In the genomic region with DNA sequence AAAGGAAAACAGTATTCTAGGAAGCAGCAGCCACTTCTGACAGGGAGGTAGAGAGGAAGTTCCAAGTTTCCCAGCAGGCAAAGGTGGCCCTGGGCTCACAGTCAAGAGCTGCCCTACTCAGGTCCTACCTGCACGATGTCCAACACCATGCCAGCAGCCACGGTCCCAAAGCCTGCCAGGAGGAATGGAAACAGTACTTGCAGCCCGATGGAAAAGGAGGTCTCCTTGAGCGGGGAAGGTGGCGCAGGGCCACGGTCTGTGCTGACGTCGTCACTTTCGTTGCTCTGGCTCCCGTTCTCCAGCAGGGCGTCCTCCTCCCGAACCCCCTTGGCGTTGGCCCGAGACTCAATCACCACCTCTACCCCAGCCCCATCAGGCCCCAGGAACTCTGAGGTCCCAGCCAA, we compare ENCODE assay signal across 14 cellular contexts. TPM values are rescaled to one million over a fixed set of nuclear protein-coding genes. Genes with fewer than 3 reads are reported as not detected.
DNase-seq lines count a peak whose midpoint lies in the region; ATAC-seq and TF ChIP-seq lines count a peak whose summit lies in the region.
"Had no signal": no experiment of that assay in that cellular context is flagged by ENCODE, and none has a peak within 500 bp of the region (broad histone marks: within the 10 kb centered on the region; RNA-seq: fewer than 3 reads in every experiment).

No MANE protein-coding gene starts in this region.

- no peak overlapping the region for H3K27ac Mint-ChIP-seq in CD4-positive, alpha-beta T cell
- H3K27ac Mint-ChIP-seq in naive thymus-derived CD8-positive, alpha-beta T cell, result peak overlapping the region in 5 of 10 donors; percentile 5 to 92 (median 31)
- H3K27ac Mint-ChIP-seq: mesothelial cell of epicardium had no signal

- no peaks in the 10 kb centered on the region for H3K27me3 Mint-ChIP-seq in CD4-positive, alpha-beta T cell
- no peaks in the 10 kb centered on the region for H3K27me3 Mint-ChIP-seq in naive thymus-derived CD8-positive, alpha-beta T cell

- no peak for DNase-seq in CD4-positive, alpha-beta T cell
- DNase-seq in cerebellar cortex (ENCODE audit: low spot score) (peak; percentile 71), SHP77 treated with DMSO at 0.1 percent for 48 hours (lab: John Stamatoyannopoulos, UW) (no peak), NCI-H774 (lab: John Stamatoyannopoulos, UW) (no peak)
- no peak for DNase-seq in naive thymus-derived CD8-positive, alpha-beta T cell
- DNase-seq: activated naive CD4-positive, alpha-beta T cell treated with anti-CD3 and anti-CD28 coated beads, Interleukin-2, amount 50 U/mL, for 16 hours; DMS79; NCI-H1092 treated with DMSO at 0.1 percent for 48 hours; NCI-H446; uterus had no signal

- no peaks in the 10 kb centered on the region for H3K27me3 ChIP-seq in CD4-positive, alpha-beta T cell (ENCODE audit: control insufficient read depth, insufficient read depth, low read length)
- H3K27me3 ChIP-seq: uterus had no signal

- no peak for TF ChIP-seq CTCF in CD4-positive, alpha-beta T cell (IDR thresholded peaks at IDR 0.05)

- no peak overlapping the region for H3K27ac ChIP-seq in CD4-positive, alpha-beta T cell (ENCODE audit: low read depth, low read length)
- H3K27ac ChIP-seq: uterus had no signal

- CTCF ChIA-PET in CD4-positive, alpha-beta T cell (lab: Charles Lee), result interaction anchor here (2.6 kb wide), 1 partner anchor 11 kb away, joined by 8 read pairs; no protein-coding TSS in a partner anchor

- ATAC-seq in CD4-positive, alpha-beta T cell (ENCODE audit: poor library complexity), result no peak
- no peak for ATAC-seq in naive thymus-derived CD8-positive, alpha-beta T cell
- ATAC-seq in GM21619 (IDR thresholded peaks at IDR 0.05; ENCODE audit: unreplicated experiment), result no peak
- ATAC-seq: WTC11 had no signal

- peak overlapping the region; percentile 25 for H3K4me3 Mint-ChIP-seq in CD4-positive, alpha-beta T cell
- H3K4me3 Mint-ChIP-seq in naive thymus-derived CD8-positive, alpha-beta T cell, result peak overlapping the region in 9 of 10 donors; percentile 18 to 96 (median 72)
- H3K4me3 Mint-ChIP-seq: mesothelial cell of epicardium, WTC11 had no signal

- POLR2A ChIA-PET in CD4-positive, alpha-beta T cell (lab: Charles Lee), result interaction anchor here (0.6 to 1.6 kb wide), 4 partner anchors 10 to 85 kb away, joined by 3 to 4 read pairs (median 3); partner anchors contain the start of genes PM20D1 and RAB29
- POLR2A ChIA-PET in naive thymus-derived CD8-positive, alpha-beta T cell (lab: Charles Lee), result no interaction called here

- intact Hi-C loops in CD4-positive, alpha-beta T cell (cut with DNase I, micrococcal nuclease), result loop anchor here in 1 of 2 experiments (2.0 kb wide), 1 partner anchor 57 kb away; no protein-coding TSS in a partner anchor

- H3K4me1 Mint-ChIP-seq in CD4-positive, alpha-beta T cell (ENCODE audit: low read depth), result peaks cover 88% of the 10 kb centered on the region
- peaks cover 57 to 88% (median 86%) of the 10 kb centered on the region in 4 donors for H3K4me1 Mint-ChIP-seq in naive thymus-derived CD8-positive, alpha-beta T cell

- H3K9me3 Mint-ChIP-seq in CD4-positive, alpha-beta T cell, result no peaks in the 10 kb centered on the region
- no peaks in the 10 kb centered on the region for H3K9me3 Mint-ChIP-seq in naive thymus-derived CD8-positive, alpha-beta T cell
- H3K9me3 Mint-ChIP-seq: mesothelial cell of epicardium, WTC11 had no signal

- peaks cover 48% of the 10 kb centered on the region for H3K36me3 Mint-ChIP-seq in CD4-positive, alpha-beta T cell (ENCODE audit: low read depth)
- H3K36me3 Mint-ChIP-seq in naive thymus-derived CD8-positive, alpha-beta T cell, result peaks cover 0 to 23% (median 11%) of the 10 kb centered on the region in 3 donors

- H3K9me3 ChIP-seq in CD4-positive, alpha-beta T cell (ENCODE audit: control insufficient read depth, low read length), result no peaks in the 10 kb centered on the region
- H3K9me3 ChIP-seq: uterus had no signal

RNA-seq across cellular contexts. Expression of gene SLC41A1, which starts 3.1 kb away (rescaled TPM):
- 10 to 100 TPM; 23.8 to 26.4 TPM for total RNA-seq in CD4-positive, alpha-beta T cell
- total RNA-seq in naive thymus-derived CD8-positive, alpha-beta T cell, result 10 to 100 TPM; 29.0 to 31.0 TPM
- polyA plus RNA-seq in naive thymus-derived CD8-positive, alpha-beta T cell, result 10 to 100 TPM in 2 of 3 donors, 1 to 10 TPM in 1; 9.0 to 19.3 (median 13.1) TPM

RNA-seq across cellular contexts. Expression of gene RAB29, which starts 34.7 kb away (rescaled TPM):
- 10 to 100 TPM; 11.7 to 11.8 TPM for total RNA-seq in CD4-positive, alpha-beta T cell
- 10 to 100 TPM; 50.2 to 50.3 TPM for total RNA-seq in naive thymus-derived CD8-positive, alpha-beta T cell
- polyA plus RNA-seq in naive thymus-derived CD8-positive, alpha-beta T cell, result 100 to 1,000 TPM in 1 of 3 donors, 10 to 100 TPM in 2; 71.3 to 113 (median 84.6) TPM

RNA-seq across cellular contexts. Expression of gene PM20D1, which starts 40.0 kb away (rescaled TPM):
- 1 to 10 TPM; 1.2 to 1.4 TPM for total RNA-seq in CD4-positive, alpha-beta T cell
- total RNA-seq in naive thymus-derived CD8-positive, alpha-beta T cell, result 1 to 10 TPM; 1.6 TPM
- 1 to 10 TPM; 1.1 to 2.9 (median 1.7) TPM for polyA plus RNA-seq in naive thymus-derived CD8-positive, alpha-beta T cell
- total RNA-seq: mesothelial cell of epicardium, pulmonary artery endothelial cell had no signal

RNA-seq across cellular contexts. Expression of gene NUCKS1, which starts 60.0 kb away (rescaled TPM):
- total RNA-seq in CD4-positive, alpha-beta T cell, result 10 to 100 TPM; 80.6 to 84.7 TPM
- total RNA-seq in naive thymus-derived CD8-positive, alpha-beta T cell, result 100 to 1,000 TPM; 110 to 115 TPM
- 10 to 100 TPM; 17.3 to 26.1 (median 18.6) TPM for polyA plus RNA-seq in naive thymus-derived CD8-positive, alpha-beta T cell
